ENCODE assay signal across 16 cellular contexts in the genomic region with DNA sequence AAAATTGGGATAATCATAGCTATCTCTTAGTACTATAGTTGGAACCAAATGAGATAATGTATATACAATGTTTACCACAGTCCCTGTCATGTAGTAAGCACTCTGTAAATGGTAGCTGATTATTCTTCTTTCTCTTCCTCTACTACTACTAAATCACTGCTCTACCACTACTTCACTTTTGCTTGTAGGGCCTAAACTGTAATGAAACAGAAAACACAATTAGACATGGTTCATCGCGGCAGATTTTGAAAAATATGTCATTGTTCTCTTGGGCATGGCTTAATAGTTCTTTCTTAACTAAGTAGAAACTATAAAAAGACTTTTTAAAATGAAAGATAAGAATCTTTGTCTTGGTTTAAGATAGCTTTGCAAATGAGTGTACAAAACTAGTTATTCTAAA.
"Had no signal": no experiment of that assay in that cellular context is flagged by ENCODE, and none has a peak within 500 bp of the region (broad histone marks: within the 10 kb centered on the region; RNA-seq: fewer than 3 reads in every experiment).

No MANE protein-coding gene starts in this region.

- H3K27me3 ChIP-seq: gastroesophageal sphincter, spleen had no signal

- H3K9me3 ChIP-seq: gastroesophageal sphincter, spleen had no signal

- H3K27ac ChIP-seq: epithelial cell of prostate, gastroesophageal sphincter, spleen had no signal

- H3K9me3 Mint-ChIP-seq: activated naive CD4-positive, alpha-beta T cell treated with anti-CD3 and anti-CD28 coated beads, Interleukin-2, amount 50 U/mL, for 24 hours; central memory CD8-positive, alpha-beta T cell; nephron progenitor cell; WTC11 had no signal

- H3K4me3 Mint-ChIP-seq: activated naive CD4-positive, alpha-beta T cell treated with anti-CD3 and anti-CD28 coated beads, Interleukin-2, amount 50 U/mL, for 24 hours; central memory CD8-positive, alpha-beta T cell; nephron progenitor cell had no signal

- H3K27ac Mint-ChIP-seq: activated naive CD4-positive, alpha-beta T cell treated with anti-CD3 and anti-CD28 coated beads, Interleukin-2, amount 50 U/mL, for 24 hours had no signal

- DNase-seq: activated CD4-positive, alpha-beta T cell treated with anti-CD3 and anti-CD28 coated beads for 48 hours; effector memory CD4-positive, alpha-beta T cell; kidney; left ventricle myocardium superior; nephron progenitor cell; spleen; stimulated activated CD4-positive, alpha-beta T cell treated with anti-CD3 and anti-CD28 coated beads, Interleukin-1b, Interleukin-23, amount 100 ng/mL, for 48 hours; stimulated activated naive CD4-positive, alpha-beta T cell; substantia nigra; trophoblast cell had no signal

- H3K4me3 ChIP-seq: gastroesophageal sphincter, spleen had no signal

- ATAC-seq: gastroesophageal sphincter, left ventricle myocardium superior, sciatic nerve, WTC11 had no signal

- H3K27me3 Mint-ChIP-seq: activated naive CD4-positive, alpha-beta T cell treated with anti-CD3 and anti-CD28 coated beads, Interleukin-2, amount 50 U/mL, for 24 hours; central memory CD8-positive, alpha-beta T cell had no signal
